Comparison of ENCODE assay signal across 23 cellular contexts in the genomic region with DNA sequence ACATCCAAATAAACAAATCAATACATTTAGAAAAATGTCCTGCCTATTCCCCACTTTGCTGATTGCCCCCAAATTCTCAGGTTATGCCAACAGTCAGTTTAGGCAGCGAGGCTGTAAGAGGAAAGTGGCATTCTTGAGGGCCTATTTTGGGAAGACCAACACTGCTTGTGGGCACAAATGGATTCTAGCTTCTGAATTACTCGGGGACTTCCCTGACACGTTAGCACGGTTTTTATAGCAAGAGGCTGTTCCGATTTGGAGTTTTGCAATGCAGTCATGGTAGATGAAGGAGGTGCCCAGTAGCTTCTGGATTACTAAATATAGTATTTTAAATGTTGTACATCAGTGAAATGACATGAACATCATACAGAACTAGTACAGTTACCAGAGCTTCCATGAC. TPM values are rescaled to one million over a fixed set of nuclear protein-coding genes. Genes with fewer than 3 reads are reported as not detected.
DNase-seq lines count a peak whose midpoint lies in the region; ATAC-seq and TF ChIP-seq lines count a peak whose summit lies in the region.
"Had no signal": no experiment of that assay in that cellular context is flagged by ENCODE, and none has a peak within 500 bp of the region (broad histone marks: within the 10 kb centered on the region; RNA-seq: fewer than 3 reads in every experiment).

No MANE protein-coding gene starts in this region.

- peaks cover 58% of the 10 kb centered on the region for H3K36me3 Mint-ChIP-seq in endodermal cell (ENCODE audit: low read depth)

- WGBS in right cardiac atrium, result 90% methylated on average over 5 of the region's 5 CpGs
- 83 to 100% methylated on average over 2 to 5 of the region's 5 CpGs for WGBS in endodermal cell (ENCODE audit: insufficient coverage in 1 of 2, insufficient read length in 1 of 2), 2 experiments
- 79% methylated on average over 4 of the region's 5 CpGs for WGBS in right lobe of liver (ENCODE audit: insufficient coverage, low coverage, low lambda C conversion rate, missing lambda C conversion rate)

- intact Hi-C loops in right cardiac atrium (cut with DNase I), result no loop called here
- intact Hi-C loops in Right ventricle myocardium superior (cut with DNase I), result no loop called here
- intact Hi-C loops in upper lobe of right lung (cut with DNase I), result no loop called here
- intact Hi-C loops in right lobe of liver (cut with DNase I), result no loop called here

- ATAC-seq in right cardiac atrium, result no peak
- no peak for ATAC-seq in Right ventricle myocardium superior (ENCODE audit: poor library complexity)
- no peak for ATAC-seq in upper lobe of right lung
- no peak for ATAC-seq in right lobe of liver
- no peak for ATAC-seq in GM18868 (IDR thresholded peaks at IDR 0.05; ENCODE audit: unreplicated experiment)
- ATAC-seq: A549 had no signal

- no peaks in the 10 kb centered on the region for H3K27me3 ChIP-seq in right cardiac atrium (ENCODE audit: control insufficient read depth, insufficient read depth)
- no peaks in the 10 kb centered on the region for H3K27me3 ChIP-seq in endodermal cell (ENCODE audit: control insufficient read depth, insufficient read depth, low read length, poor library complexity, severe bottlenecking)
- no peaks in the 10 kb centered on the region for H3K27me3 ChIP-seq in parathyroid adenoma (ENCODE audit: control insufficient read depth, insufficient read depth, low read length)
- no peaks in the 10 kb centered on the region for H3K27me3 ChIP-seq in upper lobe of right lung
- H3K27me3 ChIP-seq in right lobe of liver, result no peaks in the 10 kb centered on the region
- H3K27me3 ChIP-seq: BLaER1 treated with 17β-estradiol and CSF1 and Interleukin-3, amounts not matched to agents 10 nM and 100 nM had no signal

- H3K4me3 Mint-ChIP-seq in endodermal cell, result no peak overlapping the region
- H3K4me3 Mint-ChIP-seq: CD4-positive, alpha-beta T cell; H9; IgD-negative memory B cell had no signal

- no peak for TF ChIP-seq CTCF in endodermal cell (conservative IDR thresholded peaks at IDR 0.05)
- TF ChIP-seq CTCF in parathyroid adenoma (IDR thresholded peaks at IDR 0.05), result no peak
- no peak for TF ChIP-seq CTCF in upper lobe of right lung (IDR thresholded peaks at IDR 0.05)
- no peak for TF ChIP-seq CTCF in right lobe of liver (IDR thresholded peaks at IDR 0.05)

- no peak overlapping the region for H3K27ac Mint-ChIP-seq in endodermal cell
- H3K27ac Mint-ChIP-seq: CD4-positive, alpha-beta T cell; H9; IgD-negative memory B cell had no signal

- H3K27me3 Mint-ChIP-seq in endodermal cell (ENCODE audit: insufficient read depth), result no peaks in the 10 kb centered on the region
- H3K27me3 Mint-ChIP-seq: CD4-positive, alpha-beta T cell; IgD-negative memory B cell had no signal

- H2AFZ ChIP-seq in parathyroid adenoma, result no peak overlapping the region
- H2AFZ ChIP-seq: GM23248 had no signal

- no peak for TF ChIP-seq POLR2A in right lobe of liver (IDR thresholded peaks at IDR 0.05)

- DNase-seq in right cardiac atrium, result no peak
- no peak for DNase-seq in Right ventricle myocardium superior
- peak; percentile 17 for DNase-seq in endodermal cell
- no peak for DNase-seq in upper lobe of right lung
- no peak for DNase-seq in right lobe of liver
- no peak for DNase-seq in NCI-H748 treated with DMSO at 0.1 percent for 48 hours (lab: John Stamatoyannopoulos, UW)
- DNase-seq: AML-193; CD4-positive, alpha-beta T cell; GM23248; H9; NCI-H1105 treated with DMSO at 0.1 percent for 48 hours; NCI-H146; NCI-H1930; NCI-H2107; NCI-H524; NCI-H774; RPMI8226; SHP77 had no signal

- H3K9ac ChIP-seq in endodermal cell (ENCODE audit: extremely low read depth, low read length, poor library complexity, severe bottlenecking) (no peak overlapping the region), parathyroid adenoma (no peak overlapping the region)
- H3K9ac ChIP-seq: BLaER1 treated with 17β-estradiol and CSF1 and Interleukin-3, amounts not matched to agents 10 nM and 100 nM; GM23248 had no signal

- no peaks in the 10 kb centered on the region for H3K9me3 Mint-ChIP-seq in endodermal cell
- H3K9me3 Mint-ChIP-seq: CD4-positive, alpha-beta T cell; H9; IgD-negative memory B cell had no signal

- H3K4me3 ChIP-seq in right cardiac atrium (ENCODE audit: low read length) (no peak overlapping the region), endodermal cell (ENCODE audit: low read length) (no peak overlapping the region), parathyroid adenoma (ENCODE audit: low read depth, low read length) (no peak overlapping the region), upper lobe of right lung (no peak overlapping the region), right lobe of liver (no peak overlapping the region)
- H3K4me3 ChIP-seq: A549; BLaER1 treated with 17β-estradiol and CSF1 and Interleukin-3, amounts not matched to agents 10 nM and 100 nM; GM23248 had no signal

- H3K27ac ChIP-seq in right cardiac atrium (ENCODE audit: low read length) (peak overlapping the region; percentile 48), endodermal cell (ENCODE audit: low read depth, low read length) (no peak overlapping the region), parathyroid adenoma (peak overlapping the region; percentile 2), upper lobe of right lung (peak overlapping the region; percentile 6), right lobe of liver (peak overlapping the region in 1 of 3 donors; percentile 8)
- H3K27ac ChIP-seq: A549; BLaER1 treated with 17β-estradiol and CSF1 and Interleukin-3, amounts not matched to agents 10 nM and 100 nM; GM23248 had no signal

- no peaks in the 10 kb centered on the region for H3K4me1 ChIP-seq in right cardiac atrium (ENCODE audit: control insufficient read depth, insufficient read depth, low read length)
- peaks cover 9% of the 10 kb centered on the region for H3K4me1 ChIP-seq in endodermal cell (ENCODE audit: control insufficient read depth, insufficient read depth, low read length)
- no peaks in the 10 kb centered on the region for H3K4me1 ChIP-seq in parathyroid adenoma
- peaks cover 3% of the 10 kb centered on the region for H3K4me1 ChIP-seq in upper lobe of right lung
- H3K4me1 ChIP-seq in right lobe of liver, result peaks cover 0 to 14% (median 0%) of the 10 kb centered on the region in 4 donors
- H3K4me1 ChIP-seq: A549 had no signal

- no peaks in the 10 kb centered on the region for H3K79me2 ChIP-seq in parathyroid adenoma

- H3K4me2 ChIP-seq in parathyroid adenoma (ENCODE audit: low read length), result no peak overlapping the region
- H3K4me2 ChIP-seq: A549; BLaER1 treated with 17β-estradiol and CSF1 and Interleukin-3, amounts not matched to agents 10 nM and 100 nM had no signal

- peaks cover 48% of the 10 kb centered on the region for H3K36me3 ChIP-seq in endodermal cell (ENCODE audit: control insufficient read depth, insufficient read depth, low read length)
- H3K36me3 ChIP-seq in parathyroid adenoma (ENCODE audit: control insufficient read depth, insufficient read depth, low read length), result no peaks in the 10 kb centered on the region
- peaks cover 65% of the 10 kb centered on the region for H3K36me3 ChIP-seq in upper lobe of right lung
- H3K36me3 ChIP-seq in right lobe of liver, result peaks cover 0 to 11% (median 4%) of the 10 kb centered on the region in 4 donors

- H3K4me1 Mint-ChIP-seq in endodermal cell, result peaks cover 9% of the 10 kb centered on the region
- H3K4me1 Mint-ChIP-seq: H9 had no signal

- H3K9me3 ChIP-seq in right cardiac atrium (ENCODE audit: control insufficient read depth, low read length) (no peaks in the 10 kb centered on the region), endodermal cell (ENCODE audit: control insufficient read depth, low read length) (no peaks in the 10 kb centered on the region), parathyroid adenoma (ENCODE audit: control insufficient read depth, low read length) (no peaks in the 10 kb centered on the region), upper lobe of right lung (no peaks in the 10 kb centered on the region), right lobe of liver (no peaks in the 10 kb centered on the region)
- H3K9me3 ChIP-seq: A549; BLaER1 treated with 17β-estradiol and CSF1 and Interleukin-3, amounts not matched to agents 10 nM and 100 nM had no signal

RNA-seq across cellular contexts. Expression of a gene that starts 13.1 kb away (rescaled TPM):
- total RNA-seq in right cardiac atrium, result 10 to 100 TPM; 27.7 to 37.1 (median 31.5) TPM
- polyA plus RNA-seq in right cardiac atrium, result 29.8 TPM
- total RNA-seq in Right ventricle myocardium superior, result 26.6 TPM
- total RNA-seq in endodermal cell, result 100 to 1,000 TPM in 1 of 2 donors, 10 to 100 TPM in 1; 99.5 to 136 TPM
- 204 TPM for polyA plus RNA-seq in endodermal cell (2013, experiment 1 of 2)
- 183 TPM for polyA plus RNA-seq in endodermal cell (2013, experiment 2 of 2)
- total RNA-seq in upper lobe of right lung, result 86.8 TPM
- 10 to 100 TPM; 30.7 to 52.4 (median 37.7) TPM for total RNA-seq in right lobe of liver
